ENCODE assay signal across 34 cellular contexts in the genomic region with DNA sequence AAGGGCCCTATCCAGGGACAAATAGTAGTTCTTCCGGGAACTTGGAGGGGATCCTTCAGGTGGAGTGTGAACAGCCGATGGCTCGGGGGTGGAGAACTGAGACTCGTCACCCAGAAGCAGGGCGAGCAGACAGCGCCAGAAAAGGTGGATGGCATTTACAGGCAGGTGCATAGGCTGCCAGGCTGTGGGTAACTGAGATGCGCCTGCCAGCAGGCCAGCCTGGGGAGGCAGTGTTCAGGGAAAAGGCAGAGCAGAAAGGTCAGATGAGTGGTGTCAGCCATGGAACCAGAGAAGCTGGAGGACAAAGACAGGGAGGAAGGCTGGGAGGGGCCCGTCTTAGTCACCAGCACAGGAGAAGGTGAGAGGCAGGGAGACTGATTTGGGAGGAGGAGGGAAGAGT. TPM values are rescaled to one million over a fixed set of nuclear protein-coding genes. Genes with fewer than 3 reads are reported as not detected.
A peak's percentile ranks its signal among the peaks of the same experiment; 100 is the strongest.
DNase-seq lines count a peak whose midpoint lies in the region; ATAC-seq, FAIRE-seq and TF ChIP-seq lines count a peak whose summit lies in the region.
"Had no signal": no experiment of that assay in that cellular context is flagged by ENCODE, and none has a peak within 500 bp of the region (broad histone marks: within the 10 kb centered on the region; RNA-seq: fewer than 3 reads in every experiment).

No MANE protein-coding gene starts in this region.

- H3K36me3 ChIP-seq in PC-3 (ENCODE audit: low read depth, low read length) (peaks cover 47% of the 10 kb centered on the region; the same call in 1 of the 2 replicates), neuronal stem cell (replicated peaks in 1 of 2; ENCODE audit: control insufficient read depth in 2 of 2, insufficient read depth in 2 of 2, low read length in 2 of 2) (peaks cover 0 to 73% of the 10 kb centered on the region in 2 donors), kidney (ENCODE audit: control insufficient read depth in 1 of 2, insufficient read depth in 2 of 2, low read length in 2 of 2) (peaks cover 20 to 40% of the 10 kb centered on the region in 2 donors)

- no peak overlapping the region for H4K8ac ChIP-seq in neuronal stem cell (ENCODE audit: low read depth, low read length)

- no peak overlapping the region for H3K27ac ChIP-seq in PC-3 (ENCODE audit: low read length)
- H3K27ac ChIP-seq in neuronal stem cell (replicated peaks; ENCODE audit: low read length) = no peak overlapping the region
- no peak overlapping the region for H3K27ac ChIP-seq in kidney (ENCODE audit: low read depth in 2 of 2, low read length in 2 of 2)
- H3K27ac ChIP-seq: A549, heart left ventricle, pancreas, testis, vagina had no signal

- no TSS peak for BruUV-seq in PC-3 (replicated peaks; lab: Mats Ljungman, UMichigan)

- TF ChIP-seq CTCF in PC-3 (conservative IDR thresholded peaks at IDR 0.05; ENCODE audit: low read depth, low read length) (no peak), kidney (IDR thresholded peaks at IDR 0.05; ENCODE audit: borderline replicate concordance, extremely low read depth, insufficient read depth) (no peak)

- H3K27me3 ChIP-seq in PC-3 (ENCODE audit: low read length) (no peaks in the 10 kb centered on the region), neuronal stem cell (ENCODE audit: control insufficient read depth in 3 of 3, insufficient read depth in 3 of 3, low read depth in 1 of 3, low read length in 3 of 3) (no peaks in the 10 kb centered on the region)
- H3K27me3 ChIP-seq: heart left ventricle, pancreas, testis, vagina had no signal

- no peak overlapping the region for H3K4me2 ChIP-seq in PC-3 (ENCODE audit: low read length)
- no peak overlapping the region for H3K4me2 ChIP-seq in neuronal stem cell (ENCODE audit: insufficient read depth, low read length, poor library complexity, severe bottlenecking)
- H3K4me2 ChIP-seq: A549 had no signal

- DNase-seq in activated naive CD4-positive, alpha-beta T cell treated with anti-CD3 and anti-CD28 coated beads, Interleukin-2, amount 10 ng/mL, durations not matched to agents 7 days and 5 days = no peak
- DNase-seq in activated naive CD4-positive, alpha-beta T cell treated with Interleukin-2 at 50 U/mL for 16 hours = no peak
- DNase-seq in PC-3 (peak; percentile 14), neuronal stem cell (ENCODE audit: low spot score) (no peak), NCI-H345 treated with DMSO at 0.1 percent for 48 hours (lab: John Stamatoyannopoulos, UW; ENCODE audit: unreplicated experiment) (no peak), kidney (no peak)
- DNase-seq: activated CD4-positive, alpha-beta T cell treated with anti-CD3 and anti-CD28 coated beads for 36 hours; activated CD8-positive, alpha-beta memory T cell treated with anti-CD3 and anti-CD28 coated beads for 24 hours; activated naive CD8-positive, alpha-beta T cell treated with anti-CD3 and anti-CD28 coated beads, Interleukin-2, amount 10 ng/mL, durations not matched to agents 7 days and 5 days; activated T-cell treated with anti-CD3 and anti-CD28 coated beads, Interleukin-2, amount 50 U/mL, for 4 hours; central memory CD4-positive, alpha-beta T cell; COR-L47; DMS79 treated with DMSO at 0.1 percent for 48 hours; heart left ventricle; IMR-90; natural killer cell; NCI-H1417 treated with DMSO at 0.1 percent for 48 hours; NCI-H2081 treated with DMSO at 0.1 percent for 48 hours; NCI-H526; pancreas; right cardiac atrium; RPMI8226; stimulated activated CD4-positive, alpha-beta T cell treated with anti-CD3 and anti-CD28 coated beads, Interleukin-12 subunit alpha, Interleukin-12 subunit beta, amount 100 ng/mL, for 4 hours; stimulated activated CD4-positive, alpha-beta T cell treated with anti-CD3 and anti-CD28 coated beads, Interleukin-4, amount 100 ng/mL, for 24 hours; stimulated activated naive CD4-positive, alpha-beta T cell treated with Interleukin-2 at 50 U/mL for 16 hours; T-helper 2 cell; testis had no signal

- H2BK5ac ChIP-seq in neuronal stem cell (ENCODE audit: low read length) = no peak overlapping the region

- no peak overlapping the region for H4K91ac ChIP-seq in neuronal stem cell (ENCODE audit: low read depth, low read length, poor library complexity)

- peak overlapping the region; percentile 25 for H3K27ac Mint-ChIP-seq in activated naive CD4-positive, alpha-beta T cell treated with anti-CD3 and anti-CD28 coated beads, Interleukin-2, amount 10 ng/mL, durations not matched to agents 7 days and 5 days
- H3K27ac Mint-ChIP-seq: activated CD4-positive, alpha-beta T cell treated with anti-CD3 and anti-CD28 coated beads for 36 hours; activated naive CD8-positive, alpha-beta T cell treated with anti-CD3 and anti-CD28 coated beads, Interleukin-2, amount 10 ng/mL, durations not matched to agents 7 days and 5 days; B cell; natural killer cell had no signal

- no peaks in the 10 kb centered on the region for H3K79me1 ChIP-seq in neuronal stem cell (ENCODE audit: low read depth, low read length)

- H3K4ac ChIP-seq in neuronal stem cell (ENCODE audit: low read length) = no peak overlapping the region

- ATAC-seq in PC-3 (peak; percentile 50), esophagus mucosa (peak; percentile 29), GM18498 (IDR thresholded peaks at IDR 0.05; ENCODE audit: unreplicated experiment) (no peak)
- ATAC-seq: A549; activated CD4-positive, alpha-beta T cell treated with anti-CD3 and anti-CD28 coated beads for 36 hours; activated T-cell treated with anti-CD3 and anti-CD28 coated beads, Interleukin-2, amount 50 U/mL, for 4 hours; HCT116; heart left ventricle; left colon; natural killer cell; pancreas; right cardiac atrium had no signal

- no CpG with 5 or more reads among the region's 8 CpGs for WGBS in neuronal stem cell (ENCODE audit: extremely low coverage in 2 of 2, insufficient read length in 2 of 2, insufficient replicate concordance in 1 of 2), 2 donors

- H3K4me1 ChIP-seq in PC-3 (ENCODE audit: insufficient read depth, low read length) (no peaks in the 10 kb centered on the region), neuronal stem cell (ENCODE audit: control insufficient read depth in 2 of 2, insufficient read depth in 1 of 2, low read depth in 1 of 2, low read length in 2 of 2) (peaks cover 18 to 22% of the 10 kb centered on the region in 2 donors), kidney (ENCODE audit: control insufficient read depth in 1 of 2, insufficient read depth in 1 of 2, low read depth in 1 of 2, low read length in 2 of 2) (no peaks in the 10 kb centered on the region)
- H3K4me1 ChIP-seq: pancreas, vagina had no signal

- H3K9me3 ChIP-seq in PC-3 (ENCODE audit: low read length) = no peaks in the 10 kb centered on the region
- no peaks in the 10 kb centered on the region for H3K9me3 ChIP-seq in neuronal stem cell (replicated peaks in 1 of 2; ENCODE audit: control insufficient read depth in 2 of 2, insufficient read depth in 1 of 2, low read depth in 1 of 2, low read length in 2 of 2)
- no peaks in the 10 kb centered on the region for H3K9me3 ChIP-seq in kidney (ENCODE audit: control insufficient read depth in 1 of 2, low read length in 2 of 2)
- H3K9me3 ChIP-seq: A549, heart left ventricle, pancreas, testis, vagina had no signal

- H3K4me3 Mint-ChIP-seq in activated naive CD4-positive, alpha-beta T cell treated with anti-CD3 and anti-CD28 coated beads, Interleukin-2, amount 10 ng/mL, durations not matched to agents 7 days and 5 days = no peak overlapping the region
- H3K4me3 Mint-ChIP-seq: activated CD4-positive, alpha-beta T cell treated with anti-CD3 and anti-CD28 coated beads for 36 hours; activated naive CD8-positive, alpha-beta T cell treated with anti-CD3 and anti-CD28 coated beads, Interleukin-2, amount 10 ng/mL, durations not matched to agents 7 days and 5 days; activated T-cell treated with anti-CD3 and anti-CD28 coated beads, Interleukin-2, amount 50 U/mL, for 4 hours; B cell; natural killer cell had no signal

- H3K4me3 ChIP-seq in PC-3 (ENCODE audit: low read length) = no peak overlapping the region
- no peak overlapping the region for H3K4me3 ChIP-seq in neuronal stem cell (ENCODE audit: low read length in 2 of 2)
- H3K4me3 ChIP-seq in kidney (ENCODE audit: low read length in 2 of 2) = no peak overlapping the region
- H3K4me3 ChIP-seq: A549, heart left ventricle, pancreas, testis, vagina had no signal

- CTCF ChIA-PET in activated naive CD4-positive, alpha-beta T cell treated with anti-CD3 and anti-CD28 coated beads, Interleukin-2, amount 10 ng/mL, durations not matched to agents 7 days and 5 days (lab: Charles Lee) = no interaction called here
- CTCF ChIA-PET in PC-3 (lab: Charles Lee) = interaction anchor here (0.6 to 0.7 kb wide), 2 partner anchors 11 to 206 kb away, joined by 3 read pairs; no protein-coding TSS in a partner anchor

- H3K79me2 ChIP-seq in PC-3 (ENCODE audit: low read length) = no peaks in the 10 kb centered on the region

- H4K20me1 ChIP-seq in PC-3 (ENCODE audit: low read length) = no peaks in the 10 kb centered on the region

- peak overlapping the region; percentile 75 for H3K14ac ChIP-seq in neuronal stem cell (ENCODE audit: low read length)

- H2BK15ac ChIP-seq in neuronal stem cell (ENCODE audit: low read length) = no peak overlapping the region

- peaks cover 50% of the 10 kb centered on the region for H3K36me3 Mint-ChIP-seq in activated naive CD4-positive, alpha-beta T cell treated with anti-CD3 and anti-CD28 coated beads, Interleukin-2, amount 10 ng/mL, durations not matched to agents 7 days and 5 days
- H3K36me3 Mint-ChIP-seq: natural killer cell had no signal

- H3K27me3 Mint-ChIP-seq in activated naive CD4-positive, alpha-beta T cell treated with anti-CD3 and anti-CD28 coated beads, Interleukin-2, amount 10 ng/mL, durations not matched to agents 7 days and 5 days = no peaks in the 10 kb centered on the region
- H3K27me3 Mint-ChIP-seq: activated CD4-positive, alpha-beta T cell treated with anti-CD3 and anti-CD28 coated beads for 36 hours; activated naive CD8-positive, alpha-beta T cell treated with anti-CD3 and anti-CD28 coated beads, Interleukin-2, amount 10 ng/mL, durations not matched to agents 7 days and 5 days; B cell had no signal

- H2BK120ac ChIP-seq in neuronal stem cell (ENCODE audit: low read depth, low read length) = peak overlapping the region; percentile 89

- intact Hi-C loops in PC-3 (cut with micrococcal nuclease) = no loop called here
- intact Hi-C loops in kidney (cut with DNase I) = no loop called here

- no peaks in the 10 kb centered on the region for H3F3A ChIP-seq in PC-3 (ENCODE audit: low read length, unreplicated experiment)

- FAIRE-seq in kidney (lab: Jason Lieb, UNC) = no peak
- FAIRE-seq: A549, pancreas had no signal

- peak overlapping the region; percentile 43 for H2AK5ac ChIP-seq in neuronal stem cell (ENCODE audit: low read depth, low read length)

- H3K23ac ChIP-seq in neuronal stem cell (ENCODE audit: low read depth, low read length, poor library complexity) = peak overlapping the region; percentile 25

- H3K4me1 Mint-ChIP-seq in activated naive CD4-positive, alpha-beta T cell treated with anti-CD3 and anti-CD28 coated beads, Interleukin-2, amount 10 ng/mL, durations not matched to agents 7 days and 5 days = no peaks in the 10 kb centered on the region
- H3K4me1 Mint-ChIP-seq: activated CD4-positive, alpha-beta T cell treated with anti-CD3 and anti-CD28 coated beads for 36 hours; activated naive CD8-positive, alpha-beta T cell treated with anti-CD3 and anti-CD28 coated beads, Interleukin-2, amount 10 ng/mL, durations not matched to agents 7 days and 5 days had no signal

- no peak overlapping the region for H2BK12ac ChIP-seq in neuronal stem cell (ENCODE audit: low read length)

- POLR2A ChIA-PET in PC-3 (lab: Charles Lee; ENCODE audit: unreplicated experiment) = no interaction called here

- H3K9me2 ChIP-seq in PC-3 (replicated peaks; ENCODE audit: low read length) = no peaks in the 10 kb centered on the region

- H3K18ac ChIP-seq in neuronal stem cell (ENCODE audit: low read length) = peak overlapping the region; percentile 80

- H2AFZ ChIP-seq in PC-3 (ENCODE audit: low read length) (no peak overlapping the region), neuronal stem cell (ENCODE audit: low read length) (no peak overlapping the region)

- H3K9me3 Mint-ChIP-seq in activated naive CD4-positive, alpha-beta T cell treated with anti-CD3 and anti-CD28 coated beads, Interleukin-2, amount 10 ng/mL, durations not matched to agents 7 days and 5 days = peaks cover 26% of the 10 kb centered on the region
- H3K9me3 Mint-ChIP-seq: activated T-cell treated with anti-CD3 and anti-CD28 coated beads, Interleukin-2, amount 50 U/mL, for 4 hours had no signal

- H3K9ac ChIP-seq in PC-3 (ENCODE audit: low read length) = no peak overlapping the region
- H3K9ac ChIP-seq in neuronal stem cell (ENCODE audit: low read depth, low read length, poor library complexity) = no peak overlapping the region
- H3K9ac ChIP-seq in kidney (ENCODE audit: low read length in 2 of 2) = no peak overlapping the region

RNA-seq across cellular contexts. Expression of gene SEC22A, which starts 53.0 kb away (rescaled TPM):
- total RNA-seq in PC-3 (2014; rRNA removed) (34.3 and 37.9 TPM in 2 replicates), esophagus mucosa (11.6 TPM), kidney (14.8 TPM)
- 14.3 TPM for polyA plus RNA-seq in neuronal stem cell (2013, experiment 1 of 2)
- polyA plus RNA-seq in neuronal stem cell (2013, experiment 2 of 2) = 13.4 TPM
- polyA plus RNA-seq in kidney (ENCODE audit: insufficient read depth, low read depth, low replicate concordance) = 18.6 TPM
